Comparison of ENCODE assay signal across 1 cellular context in genomic region chr18:41324020-41324791, GRCh38.
TF ChIP-seq lines count a peak whose summit lies in the region.

No MANE protein-coding gene starts in this region.

TF ChIP-seq in IMR-90, 13 proteins besides CTCF, POLR2A, EP300 and RAD21 (continued from another document):
- TF ChIP-seq BHLHE40 (IDR thresholded peaks at IDR 0.05; ENCODE audit: low read depth, low read length) (no peak), CEBPB (IDR thresholded peaks at IDR 0.05; ENCODE audit: low read depth, low read length) (no peak), MXI1 (IDR thresholded peaks at IDR 0.05; ENCODE audit: borderline replicate concordance, low read depth, low read length) (no peak), MAFK (IDR thresholded peaks at IDR 0.05; ENCODE audit: low read depth, low read length) (no peak), RFX5 (IDR thresholded peaks at IDR 0.05; ENCODE audit: low read depth, low read length) (no peak), FOS (IDR thresholded peaks at IDR 0.05; ENCODE audit: low read depth, low read length) (no peak), USF2 (IDR thresholded peaks at IDR 0.05; ENCODE audit: low read depth, low read length) (no peak), SMC3 (IDR thresholded peaks at IDR 0.05; ENCODE audit: low read depth, low read length) (no peak), RCOR1 (IDR thresholded peaks at IDR 0.05; ENCODE audit: insufficient replicate concordance, low read length) (no peak), MAZ (IDR thresholded peaks at IDR 0.05; ENCODE audit: borderline replicate concordance, low read depth, low read length) (no peak)
